ENCODE assay signal across 19 cellular contexts in genomic region chr4:27620886-27621285, GRCh38.
"Had no signal": no experiment of that assay in that cellular context is flagged by ENCODE, and none has a peak within 500 bp of the region (broad histone marks: within the 10 kb centered on the region; RNA-seq: fewer than 3 reads in every experiment).

No MANE protein-coding gene starts in this region.

- H3K36me3 Mint-ChIP-seq: natural killer cell; stimulated activated effector memory CD8-positive, alpha-beta T cell treated with anti-CD3 and anti-CD28 coated beads, Interleukin-12 subunit alpha, Interleukin-12 subunit beta, amount 100 ng/mL, for 72 hours; type B pancreatic cell had no signal

- H3K27ac Mint-ChIP-seq: natural killer cell; progenitor cell of endocrine pancreas; stimulated activated effector memory CD8-positive, alpha-beta T cell treated with anti-CD3 and anti-CD28 coated beads, Interleukin-12 subunit alpha, Interleukin-12 subunit beta, amount 100 ng/mL, for 72 hours; type B pancreatic cell had no signal

- H3K9me3 ChIP-seq: right lobe of liver, testis, tibial artery, uterus had no signal

- H2AFZ ChIP-seq: parathyroid adenoma had no signal

- H3K79me2 ChIP-seq: parathyroid adenoma had no signal

- H3K36me3 ChIP-seq: right lobe of liver, tibial artery, uterus had no signal

- H3K4me1 ChIP-seq: parathyroid adenoma, right lobe of liver, testis, tibial artery, uterus had no signal

- DNase-seq: dorsolateral prefrontal cortex; effector CD4-positive, alpha-beta T cell; hypothalamus; kidney; mammary epithelial cell; natural killer cell; right lobe of liver; stimulated activated CD4-positive, alpha-beta T cell treated with anti-CD3 and anti-CD28 coated beads, Interleukin-2, amount 100 ng/mL, for 24 hours; stimulated activated CD4-positive, alpha-beta T cell treated with anti-CD3 and anti-CD28 coated beads, Interleukin-4, amount 100 ng/mL, for 24 hours; stimulated activated naive CD8-positive, alpha-beta T cell treated with anti-CD3 and anti-CD28 coated beads, Interleukin-15, Interleukin-2, amounts not matched to agents 100 U/mL and 50 U/mL, for 24 hours; substantia nigra; testis; tibial artery; uterus had no signal

- H3K27me3 ChIP-seq: right lobe of liver, testis, tibial artery, uterus had no signal

- H3K9ac ChIP-seq: parathyroid adenoma had no signal

- H3K4me3 Mint-ChIP-seq: natural killer cell; stimulated activated effector memory CD8-positive, alpha-beta T cell treated with anti-CD3 and anti-CD28 coated beads, Interleukin-12 subunit alpha, Interleukin-12 subunit beta, amount 100 ng/mL, for 72 hours; type B pancreatic cell had no signal

- ATAC-seq: left lobe of liver; right lobe of liver; stimulated activated effector memory CD8-positive, alpha-beta T cell treated with anti-CD3 and anti-CD28 coated beads, Interleukin-12 subunit alpha, Interleukin-12 subunit beta, amount 100 ng/mL, for 72 hours; stimulated activated naive CD8-positive, alpha-beta T cell treated with anti-CD3 and anti-CD28 coated beads, Interleukin-15, Interleukin-2, amounts not matched to agents 100 U/mL and 50 U/mL, for 24 hours had no signal

- H3K4me1 Mint-ChIP-seq: natural killer cell; stimulated activated effector memory CD8-positive, alpha-beta T cell treated with anti-CD3 and anti-CD28 coated beads, Interleukin-12 subunit alpha, Interleukin-12 subunit beta, amount 100 ng/mL, for 72 hours had no signal

- H3K27ac ChIP-seq: dorsolateral prefrontal cortex, parathyroid adenoma, right lobe of liver, testis, tibial artery, uterus had no signal

- H3K4me3 ChIP-seq: dorsolateral prefrontal cortex, right lobe of liver, testis, tibial artery, uterus had no signal

- H3K27me3 Mint-ChIP-seq: progenitor cell of endocrine pancreas, type B pancreatic cell had no signal

- H3K9me3 Mint-ChIP-seq: type B pancreatic cell had no signal
